In genomic region chr7:31175672-31176071, GRCh38 we compare ENCODE assay signal across 17 cellular contexts.
DNase-seq lines count a peak whose midpoint lies in the region; ATAC-seq and TF ChIP-seq lines count a peak whose summit lies in the region.
"Had no signal": no experiment of that assay in that cellular context is flagged by ENCODE, and none has a peak within 500 bp of the region (broad histone marks: within the 10 kb centered on the region; RNA-seq: fewer than 3 reads in every experiment).

No MANE protein-coding gene starts in this region.

- H3K4me1 ChIP-seq in A673 (ENCODE audit: insufficient read depth, low read length, poor library complexity, severe bottlenecking), result no peaks in the 10 kb centered on the region
- H3K4me1 ChIP-seq: gastrocnemius medialis, right atrium auricular region had no signal

- CTCF ChIA-PET in A673 (lab: Charles Lee), result no interaction called here

- ATAC-seq in HG03432 (IDR thresholded peaks at IDR 0.05; ENCODE audit: unreplicated experiment), result no peak
- ATAC-seq: gastrocnemius medialis had no signal

- H3K27me3 ChIP-seq in A673 (replicated peaks; ENCODE audit: insufficient read depth, low read depth, low read length, poor library complexity), result no peaks in the 10 kb centered on the region
- H3K27me3 ChIP-seq: right atrium auricular region had no signal

- no peak overlapping the region for H3K27ac ChIP-seq in A673 (ENCODE audit: low read depth, low read length, poor library complexity, severe bottlenecking)
- H3K27ac ChIP-seq: gastrocnemius medialis, right atrium auricular region had no signal

- no peaks in the 10 kb centered on the region for H3K36me3 ChIP-seq in A673 (ENCODE audit: insufficient read depth, low read length, poor library complexity, severe bottlenecking)
- H3K36me3 ChIP-seq: gastrocnemius medialis, right atrium auricular region had no signal

- H3K4me3 ChIP-seq in A673 (ENCODE audit: low read depth, low read length, poor library complexity, severe bottlenecking), result no peak overlapping the region
- no peak overlapping the region for H3K4me3 ChIP-seq in fibroblast of villous mesenchyme (ENCODE audit: low read depth, low read length)
- H3K4me3 ChIP-seq: gastrocnemius medialis, right atrium auricular region had no signal

- POLR2A ChIA-PET in A673 (lab: Charles Lee; ENCODE audit: low non-redundant PET), result no interaction called here

- peak; percentile 13 for DNase-seq in A673 (ENCODE audit: low spot score)
- peak; percentile 6 for DNase-seq in OCI-M1 (lab: John Stamatoyannopoulos, UW)
- DNase-seq in fibroblast of villous mesenchyme (ENCODE audit: low read depth), result no peak
- no peak for DNase-seq in UCSD-AML1 (lab: John Stamatoyannopoulos, UW; ENCODE audit: unreplicated experiment)
- DNase-seq in midbrain (lab: John Stamatoyannopoulos, UW), result no peak
- DNase-seq in stimulated activated CD8-positive, alpha-beta memory T cell treated with anti-CD3 and anti-CD28 coated beads, Interleukin-4, amount 100 ng/mL, for 48 hours, result no peak
- DNase-seq: activated CD4-positive, alpha-beta T cell treated with anti-CD3 and anti-CD28 coated beads, Interleukin-2, amount 10 ng/mL, durations not matched to agents 7 days and 5 days; anterior cingulate cortex; CD4-positive, CD25-positive, alpha-beta regulatory T cell; gastrocnemius medialis; naive B cell; NCI-H1092; NCI-H69; T-helper 1 cell had no signal

- intact Hi-C loops in A673 (cut with micrococcal nuclease; ENCODE audit: unreplicated experiment), result no loop called here

- peak; percentile 50 for TF ChIP-seq CTCF in A673 (conservative IDR thresholded peaks at IDR 0.05; ENCODE audit: low read depth, low read length)
- TF ChIP-seq CTCF in GM12873 (IDR thresholded peaks at IDR 0.05; ENCODE audit: insufficient read depth, low read depth, low read length, missing control alignments), result peak; percentile 12
- peak; percentile 5 for TF ChIP-seq CTCF in fibroblast of villous mesenchyme (IDR thresholded peaks at IDR 0.05; ENCODE audit: insufficient read depth, low read depth, low read length)

- BruUV-seq in A673 (replicated peaks; lab: Mats Ljungman, UMichigan), result no TSS peak

- no peaks in the 10 kb centered on the region for H3K9me3 ChIP-seq in A673 (ENCODE audit: low read depth, low read length, poor library complexity, severe bottlenecking)
- H3K9me3 ChIP-seq: gastrocnemius medialis, right atrium auricular region had no signal

Comparison
In these comparisons a context has a peak if more than half of its experiments do, and no peak if none do; other contexts are left out.
1. DNase-seq: peak in A673 (single experiment) and OCI-M1 (single experiment); none in fibroblast of villous mesenchyme (single experiment), UCSD-AML1 (single experiment), midbrain (single experiment) and stimulated activated CD8-positive, alpha-beta memory T cell treated with anti-CD3 and anti-CD28 coated beads, Interleukin-4, amount 100 ng/mL, for 48 hours (single experiment).
2. Peak in every context shown above with its lines, with median percentiles within 50 percentile points of each other: CTCF ChIP-seq.